1 cellular context compared by ENCODE assay signal in genomic region chr15:51724673-51725072, GRCh38.
TF ChIP-seq lines count a peak whose summit lies in the region.

No MANE protein-coding gene starts in this region.

TF ChIP-seq in SK-N-SH treated with all-trans-retinoic acid at 6 μM for 48 hours, 23 proteins besides CTCF, POLR2A, EP300 and RAD21 (continued from another document):
- TF ChIP-seq CREB5 (CRISPR knock-in tag; IDR thresholded peaks at IDR 0.05; ENCODE audit: low read depth) = no peak
- no peak for TF ChIP-seq SNAI2 (CRISPR knock-in tag; IDR thresholded peaks at IDR 0.05)
- TF ChIP-seq, protein P1, sequence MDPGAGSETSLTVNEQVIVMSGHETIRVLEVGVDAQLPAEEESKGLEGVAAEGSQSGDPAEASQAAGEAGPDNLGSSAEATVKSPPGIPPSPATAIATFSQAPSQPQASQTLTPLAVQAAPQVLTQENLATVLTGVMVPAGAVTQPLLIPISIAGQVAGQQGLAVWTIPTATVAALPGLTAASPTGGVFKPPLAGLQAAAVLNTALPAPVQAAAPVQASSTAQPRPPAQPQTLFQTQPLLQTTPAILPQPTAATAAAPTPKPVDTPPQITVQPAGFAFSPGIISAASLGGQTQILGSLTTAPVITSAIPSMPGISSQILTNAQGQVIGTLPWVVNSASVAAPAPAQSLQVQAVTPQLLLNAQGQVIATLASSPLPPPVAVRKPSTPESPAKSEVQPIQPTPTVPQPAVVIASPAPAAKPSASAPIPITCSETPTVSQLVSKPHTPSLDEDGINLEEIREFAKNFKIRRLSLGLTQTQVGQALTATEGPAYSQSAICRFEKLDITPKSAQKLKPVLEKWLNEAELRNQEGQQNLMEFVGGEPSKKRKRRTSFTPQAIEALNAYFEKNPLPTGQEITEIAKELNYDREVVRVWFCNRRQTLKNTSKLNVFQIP (CRISPR knock-in tag; IDR thresholded peaks at IDR 0.05; ENCODE audit: borderline replicate concordance, low read depth) = no peak
- no peak for TF ChIP-seq ESRRG (CRISPR knock-in tag; IDR thresholded peaks at IDR 0.05)
- TF ChIP-seq ZFP30 (CRISPR knock-in tag; IDR thresholded peaks at IDR 0.05) = no peak
- no peak for TF ChIP-seq PATZ1 (CRISPR knock-in tag; IDR thresholded peaks at IDR 0.05; ENCODE audit: borderline replicate concordance)
TF ChIP-seq in SK-N-SH treated with all-trans-retinoic acid at 6 μM for 48 hours: peak in this region for 0.
